In the genomic region with DNA sequence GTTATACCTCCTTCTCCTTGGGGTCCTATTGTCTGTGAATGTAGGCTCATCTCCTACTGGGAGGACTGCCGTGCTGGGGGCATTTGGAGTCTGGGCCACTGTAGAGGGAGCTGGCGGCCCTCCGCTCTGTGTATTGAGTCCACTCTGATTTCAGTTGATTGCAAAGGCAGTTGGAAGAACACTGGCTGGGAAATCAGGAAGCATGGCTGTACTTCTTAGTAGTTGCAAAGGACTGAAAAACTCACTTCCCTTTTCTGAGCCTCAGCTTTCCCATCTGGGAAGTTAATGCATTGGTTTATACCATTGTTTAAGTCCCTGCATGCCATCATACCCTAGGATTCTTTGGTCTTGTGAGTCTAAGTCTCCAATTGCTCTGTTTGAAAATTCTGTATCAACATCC, we compare ENCODE assay signal across 25 cellular contexts.
"Had no signal": no experiment of that assay in that cellular context is flagged by ENCODE, and none has a peak within 500 bp of the region (broad histone marks: within the 10 kb centered on the region; RNA-seq: fewer than 3 reads in every experiment).

No MANE protein-coding gene starts in this region.

- ATAC-seq: gastrocnemius medialis; left ventricle myocardium superior; natural killer cell; psoas muscle; right cardiac atrium; stimulated activated memory B cell treated with anti-CD40 and anti-IgM and Interleukin-4, amounts not matched to agents 10 μg/mL and 1 μg/mL and 100 μg/mL, for 72 hours; stimulated activated naive CD8-positive, alpha-beta T cell treated with anti-CD3 and anti-CD28 coated beads, Interleukin-15, Interleukin-2, amounts not matched to agents 100 U/mL and 50 U/mL, for 24 hours had no signal

- H3K4me1 Mint-ChIP-seq: natural killer cell had no signal

- FAIRE-seq: endothelial cell of umbilical vein, keratinocyte had no signal

- DNase-seq: colonic mucosa; dermis blood vessel endothelial cell; effector memory CD4-positive, alpha-beta T cell; gastrocnemius medialis; head of caudate nucleus; left ventricle myocardium superior; natural killer cell; occipital lobe; ovary; posterior cingulate gyrus; psoas muscle; right cardiac atrium; sigmoid colon; stimulated activated CD4-positive, alpha-beta T cell treated with anti-CD3 and anti-CD28 coated beads, Interleukin-4, amount 100 ng/mL, for 4 hours; stimulated activated naive CD8-positive, alpha-beta T cell treated with anti-CD3 and anti-CD28 coated beads, Interleukin-15, Interleukin-2, amounts not matched to agents 100 U/mL and 50 U/mL, for 24 hours; substantia nigra; testis; upper lobe of left lung; uterus had no signal

- H3K4me1 ChIP-seq: colonic mucosa, gastrocnemius medialis, psoas muscle, sigmoid colon, testis, tibial nerve, upper lobe of left lung, uterus had no signal

- H3K4me3 ChIP-seq: colonic mucosa, gastrocnemius medialis, lung, ovary, psoas muscle, sigmoid colon, testis, tibial nerve, upper lobe of left lung, uterus had no signal

- H3K9me3 Mint-ChIP-seq: memory B cell, natural killer cell had no signal

- H3K27ac ChIP-seq: colonic mucosa, gastrocnemius medialis, ovary, psoas muscle, sigmoid colon, testis, tibial nerve, upper lobe of left lung, uterus had no signal

- H3K27me3 ChIP-seq: colonic mucosa, gastrocnemius medialis, ovary, sigmoid colon, testis, tibial nerve, upper lobe of left lung, uterus had no signal

- H3K27ac Mint-ChIP-seq: memory B cell; natural killer cell; stimulated activated memory B cell treated with anti-CD40 and anti-IgM and Interleukin-4, amounts not matched to agents 10 μg/mL and 1 μg/mL and 100 μg/mL, for 72 hours had no signal

- H3K36me3 ChIP-seq: colonic mucosa, gastrocnemius medialis, ovary, sigmoid colon, tibial nerve, upper lobe of left lung, uterus had no signal

- H3K4me3 Mint-ChIP-seq: memory B cell; natural killer cell; stimulated activated memory B cell treated with anti-CD40 and anti-IgM and Interleukin-4, amounts not matched to agents 10 μg/mL and 1 μg/mL and 100 μg/mL, for 72 hours had no signal

- H3K36me3 Mint-ChIP-seq: natural killer cell had no signal

- H3K27me3 Mint-ChIP-seq: memory B cell; stimulated activated memory B cell treated with anti-CD40 and anti-IgM and Interleukin-4, amounts not matched to agents 10 μg/mL and 1 μg/mL and 100 μg/mL, for 72 hours had no signal

- H3K9me3 ChIP-seq: colonic mucosa, gastrocnemius medialis, ovary, psoas muscle, sigmoid colon, testis, tibial nerve, upper lobe of left lung, uterus had no signal
